In genomic region chr15:90895571-90896117, GRCh38 we compare ENCODE assay signal across 8 cellular contexts. TPM values are rescaled to one million over a fixed set of nuclear protein-coding genes. Genes with fewer than 3 reads are reported as not detected.
DNase-seq lines count a peak whose midpoint lies in the region; ATAC-seq and TF ChIP-seq lines count a peak whose summit lies in the region.

No MANE protein-coding gene starts in this region.

- no peak overlapping the region for H3K4me3 Mint-ChIP-seq in stimulated activated naive CD8-positive, alpha-beta T cell treated with anti-CD3 and anti-CD28 coated beads, Interleukin-15, amount 100 ng/mL, for 72 hours

- H3K4me3 ChIP-seq in fibroblast of pulmonary artery (replicated peaks; ENCODE audit: low read depth, low read length): no peak overlapping the region

- peak; percentile 30 for ATAC-seq in stimulated activated naive CD8-positive, alpha-beta T cell treated with anti-CD3 and anti-CD28 coated beads, Interleukin-15, Interleukin-2, amounts not matched to agents 100 U/mL and 50 U/mL, for 24 hours
- no peak for ATAC-seq in stimulated activated naive CD8-positive, alpha-beta T cell treated with anti-CD3 and anti-CD28 coated beads, Interleukin-15, amount 100 ng/mL, for 72 hours
- ATAC-seq in GM19397 (IDR thresholded peaks at IDR 0.05; ENCODE audit: unreplicated experiment) (no peak), left ventricle myocardium superior (no peak)
- no peak for ATAC-seq in activated CD4-positive, CD25-positive, alpha-beta regulatory T cell treated with anti-CD3 and anti-CD28 coated beads, Interleukin-2, amount 50 U/mL, for 24 hours

- intact Hi-C loops in left ventricle myocardium superior (cut with micrococcal nuclease): no loop called here

- DNase-seq in stimulated activated naive CD8-positive, alpha-beta T cell treated with anti-CD3 and anti-CD28 coated beads, Interleukin-15, Interleukin-2, amounts not matched to agents 100 U/mL and 50 U/mL, for 24 hours: no peak
- DNase-seq in stimulated activated naive CD8-positive, alpha-beta T cell treated with anti-CD3 and anti-CD28 coated beads, Interleukin-15, amount 100 ng/mL, for 72 hours: no peak
- DNase-seq in OCI-M1 (lab: John Stamatoyannopoulos, UW) (peak; percentile 31), fibroblast of pulmonary artery (ENCODE audit: low read depth) (peak; percentile 12), left ventricle myocardium superior (no peak), RWPE1 (ENCODE audit: low spot score) (no peak)

- H3K9me3 Mint-ChIP-seq in stimulated activated naive CD8-positive, alpha-beta T cell treated with anti-CD3 and anti-CD28 coated beads, Interleukin-15, amount 100 ng/mL, for 72 hours: no peaks in the 10 kb centered on the region

- no peaks in the 10 kb centered on the region for H3K4me1 Mint-ChIP-seq in stimulated activated naive CD8-positive, alpha-beta T cell treated with anti-CD3 and anti-CD28 coated beads, Interleukin-15, amount 100 ng/mL, for 72 hours

- TF ChIP-seq CTCF in fibroblast of pulmonary artery (IDR thresholded peaks at IDR 0.05; ENCODE audit: low read length, missing control alignments): no peak
- TF ChIP-seq CTCF in RWPE1 (conservative IDR thresholded peaks at IDR 0.05; ENCODE audit: low read depth): no peak

- H3K27ac ChIP-seq in RWPE1: no peak overlapping the region

- no peak overlapping the region for H3K27ac Mint-ChIP-seq in stimulated activated naive CD8-positive, alpha-beta T cell treated with anti-CD3 and anti-CD28 coated beads, Interleukin-15, amount 100 ng/mL, for 72 hours

- POLR2A ChIA-PET in RWPE1 (lab: Yijun Ruan, JAX; ENCODE audit: low non-redundant PET): interaction anchor here (0.6 kb wide), 1 partner anchor 136 kb away, joined by 4 read pairs; no protein-coding TSS in a partner anchor

- CTCF ChIA-PET in RWPE1 (lab: Yijun Ruan, JAX): interaction anchor here (1.0 to 1.4 kb wide), 4 partner anchors 9 to 37 kb away, joined by 4 to 5 read pairs (median 4); partner anchors contain the start of gene HDDC3

- no peaks in the 10 kb centered on the region for H3K27me3 Mint-ChIP-seq in stimulated activated naive CD8-positive, alpha-beta T cell treated with anti-CD3 and anti-CD28 coated beads, Interleukin-15, amount 100 ng/mL, for 72 hours

RNA-seq across cellular contexts. Expression of gene MAN2A2, which starts 7.5 kb away (rescaled TPM):
- total RNA-seq in left ventricle myocardium superior: 146 TPM

RNA-seq across cellular contexts. Expression of gene FES, which starts 11.3 kb away (rescaled TPM):
- total RNA-seq in left ventricle myocardium superior: 15.4 TPM

RNA-seq across cellular contexts. Expression of gene FURIN, which starts 27.3 kb away (rescaled TPM):
- 49.9 TPM for total RNA-seq in left ventricle myocardium superior

RNA-seq across cellular contexts. Expression of gene HDDC3, which starts 36.7 kb away (rescaled TPM):
- total RNA-seq in left ventricle myocardium superior: 15.0 TPM

RNA-seq across cellular contexts. Expression of gene UNC45A, which starts 39.4 kb away (rescaled TPM):
- total RNA-seq in left ventricle myocardium superior: 24.4 TPM

Comparison
In these comparisons a context has a peak if more than half of its experiments do, and no peak if none do; other contexts are left out.
1. DNase-seq: peak in OCI-M1 (single experiment) and fibroblast of pulmonary artery (single experiment); none in stimulated activated naive CD8-positive, alpha-beta T cell treated with anti-CD3 and anti-CD28 coated beads, Interleukin-15, Interleukin-2, amounts not matched to agents 100 U/mL and 50 U/mL, for 24 hours (single experiment), stimulated activated naive CD8-positive, alpha-beta T cell treated with anti-CD3 and anti-CD28 coated beads, Interleukin-15, amount 100 ng/mL, for 72 hours (0 of 2), left ventricle myocardium superior (single experiment) and RWPE1 (single experiment).